Comparison of ENCODE assay signal across 8 cellular contexts in the genomic region with DNA sequence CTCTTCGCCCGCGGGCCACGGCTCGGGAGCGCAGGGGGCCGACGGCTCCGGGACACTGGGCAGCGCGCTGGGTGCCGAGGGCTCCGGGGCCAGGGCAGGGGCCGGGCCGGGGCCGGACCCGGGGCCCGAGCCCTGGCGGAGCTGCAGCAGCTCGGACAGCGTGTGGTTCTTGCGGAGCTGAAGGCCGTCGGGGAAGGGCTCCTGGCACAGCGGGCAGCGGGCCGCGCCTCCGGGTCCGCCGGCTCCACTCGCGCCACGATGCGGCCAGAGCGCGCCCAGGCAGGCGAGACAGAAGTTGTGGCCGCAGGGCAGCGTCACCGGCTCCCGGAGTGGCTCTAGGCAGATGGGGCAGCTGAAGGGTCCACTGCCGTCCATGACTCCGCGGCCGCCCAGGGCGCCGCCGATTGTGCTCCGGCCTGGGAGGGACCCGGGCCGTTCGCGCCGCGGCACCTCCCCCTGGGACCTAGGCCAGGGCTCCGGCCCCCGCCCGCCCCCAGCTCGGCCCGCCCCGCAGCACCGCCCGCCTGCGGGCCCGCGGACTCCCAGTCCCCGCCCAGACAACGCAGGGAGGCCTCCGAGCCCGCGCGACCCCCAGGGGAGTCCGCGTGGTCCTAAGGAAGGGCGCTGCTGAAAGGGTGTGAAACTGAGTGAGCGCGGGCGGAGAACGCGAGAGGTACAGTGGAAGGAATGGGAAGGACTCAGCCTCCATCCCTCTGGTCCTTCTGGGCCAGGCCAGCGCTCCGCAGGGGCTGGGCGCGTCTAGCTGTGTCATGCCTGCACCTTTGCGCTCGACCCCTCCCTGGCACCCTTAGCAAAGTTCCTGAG. TPM values are rescaled to one million over a fixed set of nuclear protein-coding genes. Genes with fewer than 3 reads are reported as not detected.
DNase-seq lines count a peak whose midpoint lies in the region; ATAC-seq and TF ChIP-seq lines count a peak whose summit lies in the region.

A gene with protein sequence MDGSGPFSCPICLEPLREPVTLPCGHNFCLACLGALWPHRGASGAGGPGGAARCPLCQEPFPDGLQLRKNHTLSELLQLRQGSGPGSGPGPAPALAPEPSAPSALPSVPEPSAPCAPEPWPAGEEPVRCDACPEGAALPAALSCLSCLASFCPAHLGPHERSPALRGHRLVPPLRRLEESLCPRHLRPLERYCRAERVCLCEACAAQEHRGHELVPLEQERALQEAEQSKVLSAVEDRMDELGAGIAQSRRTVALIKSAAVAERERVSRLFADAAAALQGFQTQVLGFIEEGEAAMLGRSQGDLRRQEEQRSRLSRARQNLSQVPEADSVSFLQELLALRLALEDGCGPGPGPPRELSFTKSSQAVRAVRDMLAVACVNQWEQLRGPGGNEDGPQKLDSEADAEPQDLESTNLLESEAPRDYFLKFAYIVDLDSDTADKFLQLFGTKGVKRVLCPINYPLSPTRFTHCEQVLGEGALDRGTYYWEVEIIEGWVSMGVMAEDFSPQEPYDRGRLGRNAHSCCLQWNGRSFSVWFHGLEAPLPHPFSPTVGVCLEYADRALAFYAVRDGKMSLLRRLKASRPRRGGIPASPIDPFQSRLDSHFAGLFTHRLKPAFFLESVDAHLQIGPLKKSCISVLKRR (minus strand): TSS at position 408 of the 825 bp plus-strand sequence. CDS start 33 bp downstream, at position 375.

- peak within 1 kb of the TSS; percentile 95 for H3K4me2 ChIP-seq in KMS-11

- H2AFZ ChIP-seq in KMS-11 (ENCODE audit: low read depth), result peak within 1 kb of the TSS; percentile 54

- peaks cover 24% of the 10 kb centered on the region for H3K4me1 ChIP-seq in KMS-11 (ENCODE audit: low read depth, poor library complexity, severe bottlenecking)

- peak within 1 kb of the TSS; percentile 98 for H3K27ac ChIP-seq in KMS-11

- DNase-seq in NCI-H748 (lab: John Stamatoyannopoulos, UW; ENCODE audit: unreplicated experiment) (peak; percentile 40), NCI-H748 treated with DMSO at 0.1 percent for 48 hours (lab: John Stamatoyannopoulos, UW) (no peak), head of caudate nucleus (peak in 39 of 42 donors; percentile 23 to 86 (median 70)), nucleus accumbens (lab: John Stamatoyannopoulos, UW) (peak in 45 of 56 donors; percentile 17 to 76 (median 52)), activated gamma-delta T cell treated with Interleukin-2 at 50 U/mL for 16 hours (no peak)
- no peak for DNase-seq in activated T-helper 2 cell treated with anti-CD3 and anti-CD28 coated beads, Interferon-gamma antibody, Interleukin-2, Interleukin-4, amounts not matched to agents 10 μg/mL and 5 μg/mL and 100 μg/mL, durations not matched to agents 14 hours and 24 hours and 36 hours (ENCODE audit: low spot score)

- H3K27me3 ChIP-seq in KMS-11 (ENCODE audit: insufficient read depth, low read depth), result no peaks in the 10 kb centered on the region

- peaks cover 25% of the 10 kb centered on the region for H3K79me2 ChIP-seq in KMS-11 (ENCODE audit: insufficient read depth, low read depth)

- H3K36me3 Mint-ChIP-seq in activated T-helper 2 cell treated with anti-CD3 and anti-CD28 coated beads, Interferon-gamma antibody, Interleukin-2, Interleukin-4, amounts not matched to agents 10 μg/mL and 5 μg/mL and 100 μg/mL, durations not matched to agents 14 hours and 24 hours and 36 hours (ENCODE audit: low read depth), result peaks cover 18% of the 10 kb centered on the region

- peaks cover 30% of the 10 kb centered on the region for H3K4me1 Mint-ChIP-seq in activated T-helper 2 cell treated with anti-CD3 and anti-CD28 coated beads, Interferon-gamma antibody, Interleukin-2, Interleukin-4, amounts not matched to agents 10 μg/mL and 5 μg/mL and 100 μg/mL, durations not matched to agents 14 hours and 24 hours and 36 hours (ENCODE audit: low read depth)

- peak within 1 kb of the TSS; percentile 98 for H3K9ac ChIP-seq in KMS-11

- no peaks in the 10 kb centered on the region for H4K20me1 ChIP-seq in KMS-11 (ENCODE audit: insufficient read depth)

- peak within 1 kb of the TSS; percentile 92 for H3K4me3 Mint-ChIP-seq in activated T-helper 2 cell treated with anti-CD3 and anti-CD28 coated beads, Interferon-gamma antibody, Interleukin-2, Interleukin-4, amounts not matched to agents 10 μg/mL and 5 μg/mL and 100 μg/mL, durations not matched to agents 14 hours and 24 hours and 36 hours (ENCODE audit: low read depth)

- intact Hi-C loops in activated T-helper 2 cell treated with anti-CD3 and anti-CD28 coated beads, Interferon-gamma antibody, Interleukin-2, Interleukin-4, amounts not matched to agents 10 μg/mL and 5 μg/mL and 100 μg/mL, durations not matched to agents 14 hours and 24 hours and 36 hours (cut with micrococcal nuclease), result no loop called here
- intact Hi-C loops in head of caudate nucleus (cut with DNase I), result no loop called here

- H3K27ac Mint-ChIP-seq in activated T-helper 2 cell treated with anti-CD3 and anti-CD28 coated beads, Interferon-gamma antibody, Interleukin-2, Interleukin-4, amounts not matched to agents 10 μg/mL and 5 μg/mL and 100 μg/mL, durations not matched to agents 14 hours and 24 hours and 36 hours, result peak within 1 kb of the TSS; percentile 93

- no peak for ATAC-seq in HG02588 (IDR thresholded peaks at IDR 0.05; ENCODE audit: unreplicated experiment)

- peaks cover 8% of the 10 kb centered on the region for H3K27me3 Mint-ChIP-seq in activated T-helper 2 cell treated with anti-CD3 and anti-CD28 coated beads, Interferon-gamma antibody, Interleukin-2, Interleukin-4, amounts not matched to agents 10 μg/mL and 5 μg/mL and 100 μg/mL, durations not matched to agents 14 hours and 24 hours and 36 hours (ENCODE audit: low read depth)

- no peak for TF ChIP-seq CTCF in KMS-11 (conservative IDR thresholded peaks at IDR 0.05; ENCODE audit: low read depth, low read length)

- H3K4me3 ChIP-seq in KMS-11 (IDR thresholded peaks at IDR 0.05; ENCODE audit: insufficient read depth, low read depth, low read length), result no peak within 1 kb of the TSS

- no peaks in the 10 kb centered on the region for H3K9me3 Mint-ChIP-seq in activated T-helper 2 cell treated with anti-CD3 and anti-CD28 coated beads, Interferon-gamma antibody, Interleukin-2, Interleukin-4, amounts not matched to agents 10 μg/mL and 5 μg/mL and 100 μg/mL, durations not matched to agents 14 hours and 24 hours and 36 hours

- no peaks in the 10 kb centered on the region for H3K36me3 ChIP-seq in KMS-11 (ENCODE audit: insufficient read depth)

RNA-seq across cellular contexts. Expression of the gene that starts here (rescaled TPM):
- 22.5 and 24.5 TPM in 2 replicates for total RNA-seq in activated T-helper 2 cell treated with anti-CD3 and anti-CD28 coated beads, Interferon-gamma antibody, Interleukin-2, Interleukin-4, amounts not matched to agents 10 μg/mL and 5 μg/mL and 100 μg/mL, durations not matched to agents 14 hours and 24 hours and 36 hours

Comparison
In these comparisons a context has a peak if more than half of its experiments do, and no peak if none do; other contexts are left out.
1. DNase-seq: peak in NCI-H748 (single experiment), head of caudate nucleus (39 of 42) and nucleus accumbens (45 of 56); none in NCI-H748 treated with DMSO at 0.1 percent for 48 hours (single experiment), activated T-helper 2 cell treated with anti-CD3 and anti-CD28 coated beads, Interferon-gamma antibody, Interleukin-2, Interleukin-4, amounts not matched to agents 10 μg/mL and 5 μg/mL and 100 μg/mL, durations not matched to agents 14 hours and 24 hours and 36 hours (single experiment) and activated gamma-delta T cell treated with Interleukin-2 at 50 U/mL for 16 hours (single experiment).